Comparison of ENCODE assay signal across 10 cellular contexts in the genomic region with DNA sequence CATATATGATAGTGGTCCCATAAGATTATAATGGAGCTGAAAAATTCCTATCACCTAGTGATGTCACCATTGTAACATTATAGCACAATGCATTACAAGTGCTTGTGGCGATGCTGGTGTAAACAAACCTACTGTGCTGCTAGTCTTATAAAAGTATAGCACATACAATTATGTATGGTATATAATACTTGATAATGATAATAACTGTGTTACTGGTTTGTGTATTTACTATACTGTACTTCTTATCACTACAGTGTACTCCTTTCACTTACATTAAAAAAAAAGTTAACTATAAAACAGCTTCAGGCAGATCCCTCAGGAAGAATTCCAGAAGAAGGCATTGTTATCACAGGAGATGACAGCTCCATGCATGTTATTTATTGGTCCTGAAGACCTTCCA.
"Had no signal": no experiment of that assay in that cellular context is flagged by ENCODE, and none has a peak within 500 bp of the region (broad histone marks: within the 10 kb centered on the region; RNA-seq: fewer than 3 reads in every experiment).

No MANE protein-coding gene starts in this region.

- DNase-seq: H9, HCEC 1CT, HFFc6, KBM-7 had no signal

- H3K27ac ChIP-seq: HL-60, KMS-11 had no signal

- H3K9ac ChIP-seq: KMS-11 had no signal

- ATAC-seq: GM23338, HepG2 had no signal

- FAIRE-seq: H1, H54, HepG2 had no signal

- H3K4me3 ChIP-seq: GM23338 had no signal

- H2AFZ ChIP-seq: GM23338 had no signal

- H3K4me2 ChIP-seq: GM23338, KMS-11 had no signal
